ENCODE assay signal across 8 cellular contexts in genomic region chr6:110723017-110723416, GRCh38.
"Had no signal": no experiment of that assay in that cellular context is flagged by ENCODE, and none has a peak within 500 bp of the region (broad histone marks: within the 10 kb centered on the region; RNA-seq: fewer than 3 reads in every experiment).

No MANE protein-coding gene starts in this region.

- DNase-seq: GDM1, GF-D8 had no signal

- FAIRE-seq: G401.6, GM12891, GM12892, GM18507, GM19239 had no signal

- H3K4me3 ChIP-seq: GM12878 had no signal

- ATAC-seq: GM12878 had no signal
